Comparison of ENCODE assay signal across 23 cellular contexts in genomic region chr16:11210260-11210659, GRCh38. TPM values are rescaled to one million over a fixed set of nuclear protein-coding genes. Genes with fewer than 3 reads are reported as not detected.
"Had no signal": no experiment of that assay in that cellular context is flagged by ENCODE, and none has a peak within 500 bp of the region (broad histone marks: within the 10 kb centered on the region; RNA-seq: fewer than 3 reads in every experiment).

No MANE protein-coding gene starts in this region.

- ATAC-seq: T-cell had no signal

- H3K9me3 Mint-ChIP-seq: IgD-negative memory B cell, T-cell had no signal

- H3K4me3 Mint-ChIP-seq: IgD-negative memory B cell, T-cell had no signal

- H3K4me2 ChIP-seq: SK-N-SH had no signal

- H3K27me3 ChIP-seq: MG63 had no signal

- H3K36me3 Mint-ChIP-seq: T-cell had no signal

- DNase-seq: Karpas-422, MG63, NCI-H1092 treated with DMSO at 0.1 percent for 48 hours, NCI-H1436, NCI-H187, NCI-H2029, NCI-H2081 treated with DMSO at 0.1 percent for 48 hours, NCI-H2171, NCI-H226, NCI-H446, NCI-H510A, NCI-H524 treated with DMSO at 0.1 percent for 48 hours, NCI-H69, NCI-H774, RPMI8226, SHP77, SK-N-SH, SW 1271, T-cell had no signal

- FAIRE-seq: HTR-8/SVneo, RCC 7860 had no signal

- H3K9me3 ChIP-seq: SK-N-SH had no signal

- H3K4me3 ChIP-seq: MG63 had no signal

- H3K36me3 ChIP-seq: MG63 had no signal

- H3K9ac ChIP-seq: SK-N-SH had no signal

- H3K27me3 Mint-ChIP-seq: T-cell had no signal

- H3K27ac Mint-ChIP-seq: IgD-negative memory B cell, T-cell had no signal

RNA-seq across cellular contexts. Expression of gene TNP2, which starts 58.9 kb away (rescaled TPM):
- total RNA-seq: SK-MEL-5, T-cell had no signal
- polyA plus RNA-seq: IgD-negative memory B cell, SK-N-SH had no signal
